Comparison of ENCODE assay signal across 1 cellular context in the genomic region with DNA sequence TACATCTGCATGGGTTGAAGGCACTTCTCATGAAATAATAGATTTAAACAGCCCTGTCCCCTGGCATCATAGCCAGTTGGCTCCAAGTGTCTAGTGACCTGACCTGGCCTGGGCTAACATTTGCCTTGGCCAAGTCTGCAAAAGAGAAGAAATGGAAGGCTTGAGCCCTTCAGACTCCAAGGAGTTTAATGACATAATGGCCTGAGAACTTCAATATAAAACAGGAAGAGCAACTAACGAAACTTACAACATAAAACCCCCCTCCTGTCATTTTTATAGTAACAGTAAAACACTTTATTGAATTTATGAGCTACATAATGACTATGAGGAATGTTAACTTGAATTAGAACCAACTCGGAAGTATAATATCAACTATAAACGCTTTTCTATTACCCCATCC.
TF ChIP-seq lines count a peak whose summit lies in the region.

No MANE protein-coding gene starts in this region.

TF ChIP-seq in HEK293, 187 proteins besides CTCF, POLR2A, EP300 and RAD21 (continued from another document and continues in another):
- TF ChIP-seq OVOL3 (tag by site-specific recombination; IDR thresholded peaks at IDR 0.05) (0 out of 2 replicates have a peak, but pooled peaks have one; percentile 38), ZNF24 (tag by site-specific recombination; IDR thresholded peaks at IDR 0.05) (peak; percentile 69), ZNF596 (tag by site-specific recombination; IDR thresholded peaks at IDR 0.05) (0 out of 2 replicates have a peak, but pooled peaks have one; percentile 14), ZNF521 (tag by site-specific recombination; IDR thresholded peaks at IDR 0.05) (no peak), ZNF747 (tag by site-specific recombination; IDR thresholded peaks at IDR 0.05) (no peak), ZNF23 (tag by site-specific recombination; IDR thresholded peaks at IDR 0.05; ENCODE audit: borderline replicate concordance) (no peak), RBAK (tag by site-specific recombination; IDR thresholded peaks at IDR 0.05) (no peak), HOXC10 (CRISPR knock-in tag; IDR thresholded peaks at IDR 0.05) (no peak), BCL11A (tag by site-specific recombination; IDR thresholded peaks at IDR 0.05; ENCODE audit: low read depth) (peak; percentile 86), ZNF768 (tag by site-specific recombination; IDR thresholded peaks at IDR 0.05) (no peak), ZNF555 (tag by site-specific recombination; conservative IDR thresholded peaks at IDR 0.05) (no peak), MYNN (tag by site-specific recombination; IDR thresholded peaks at IDR 0.05; ENCODE audit: borderline replicate concordance) (0 out of 2 replicates have a peak, but pooled peaks have one; percentile 45), ZNF211 (tag by site-specific recombination; IDR thresholded peaks at IDR 0.05; ENCODE audit: low read depth) (no peak), ZXDB (tag by site-specific recombination; IDR thresholded peaks at IDR 0.05) (peak; percentile 23), ZNF776 (tag by site-specific recombination; IDR thresholded peaks at IDR 0.05; ENCODE audit: borderline replicate concordance) (no peak), ZNF350 (tag by site-specific recombination; IDR thresholded peaks at IDR 0.05) (no peak), ZNF549 (tag by site-specific recombination; IDR thresholded peaks at IDR 0.05) (no peak), SCRT1 (tag by site-specific recombination; IDR thresholded peaks at IDR 0.05; ENCODE audit: borderline replicate concordance) (no peak), ZBTB1 (tag by site-specific recombination; IDR thresholded peaks at IDR 0.05) (no peak), ZNF10 (tag by site-specific recombination; IDR thresholded peaks at IDR 0.05) (peak; percentile 49; the same call in 1 of the 2 replicates), ZBTB8A (tag by site-specific recombination; IDR thresholded peaks at IDR 0.05) (peak; percentile 61), ZNF530 (tag by site-specific recombination; IDR thresholded peaks at IDR 0.05; ENCODE audit: low read depth) (no peak), ZFHX2 (tag by site-specific recombination; conservative IDR thresholded peaks at IDR 0.05) (no peak), ZFP37 (tag by site-specific recombination; IDR thresholded peaks at IDR 0.05) (no peak), GLI2 (tag by site-specific recombination; IDR thresholded peaks at IDR 0.05; ENCODE audit: borderline replicate concordance, low read depth) (peak; percentile 77; the same call in 1 of the 2 replicates), PRDM1 (tag by site-specific recombination; IDR thresholded peaks at IDR 0.05) (no peak), ZNF248 (tag by site-specific recombination; IDR thresholded peaks at IDR 0.05) (no peak), BCL11B (tag by site-specific recombination; IDR thresholded peaks at IDR 0.05; ENCODE audit: low read depth) (no peak), ZNF37A (tag by site-specific recombination; IDR thresholded peaks at IDR 0.05) (no peak), KLF9 (tag by site-specific recombination; IDR thresholded peaks at IDR 0.05; ENCODE audit: low read depth) (no peak), OSR2 (tag by site-specific recombination; IDR thresholded peaks at IDR 0.05) (peak; percentile 74), ZSCAN23 (tag by site-specific recombination; IDR thresholded peaks at IDR 0.05) (no peak), KLF10 (tag by site-specific recombination; IDR thresholded peaks at IDR 0.05) (0 out of 2 replicates have a peak, but pooled peaks have one; percentile 53), ZNF416 (tag by site-specific recombination; IDR thresholded peaks at IDR 0.05) (no peak), ZNF266 (tag by site-specific recombination; IDR thresholded peaks at IDR 0.05; ENCODE audit: low read depth) (no peak), ZNF664 (tag by site-specific recombination; IDR thresholded peaks at IDR 0.05) (peak; percentile 67), ZNF394 (tag by site-specific recombination; IDR thresholded peaks at IDR 0.05; ENCODE audit: borderline replicate concordance) (0 out of 2 replicates have a peak, but pooled peaks have one; percentile 14)
- TF ChIP-seq, protein P1, sequence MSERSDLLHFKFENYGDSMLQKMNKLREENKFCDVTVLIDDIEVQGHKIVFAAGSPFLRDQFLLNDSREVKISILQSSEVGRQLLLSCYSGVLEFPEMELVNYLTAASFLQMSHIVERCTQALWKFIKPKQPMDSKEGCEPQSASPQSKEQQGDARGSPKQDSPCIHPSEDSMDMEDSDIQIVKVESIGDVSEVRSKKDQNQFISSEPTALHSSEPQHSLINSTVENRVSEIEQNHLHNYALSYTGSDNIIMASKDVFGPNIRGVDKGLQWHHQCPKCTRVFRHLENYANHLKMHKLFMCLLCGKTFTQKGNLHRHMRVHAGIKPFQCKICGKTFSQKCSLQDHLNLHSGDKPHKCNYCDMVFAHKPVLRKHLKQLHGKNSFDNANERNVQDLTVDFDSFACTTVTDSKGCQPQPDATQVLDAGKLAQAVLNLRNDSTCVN (tag by site-specific recombination; optimal IDR thresholded peaks at IDR 0.05), result no peak
- TF ChIP-seq, protein P2, sequence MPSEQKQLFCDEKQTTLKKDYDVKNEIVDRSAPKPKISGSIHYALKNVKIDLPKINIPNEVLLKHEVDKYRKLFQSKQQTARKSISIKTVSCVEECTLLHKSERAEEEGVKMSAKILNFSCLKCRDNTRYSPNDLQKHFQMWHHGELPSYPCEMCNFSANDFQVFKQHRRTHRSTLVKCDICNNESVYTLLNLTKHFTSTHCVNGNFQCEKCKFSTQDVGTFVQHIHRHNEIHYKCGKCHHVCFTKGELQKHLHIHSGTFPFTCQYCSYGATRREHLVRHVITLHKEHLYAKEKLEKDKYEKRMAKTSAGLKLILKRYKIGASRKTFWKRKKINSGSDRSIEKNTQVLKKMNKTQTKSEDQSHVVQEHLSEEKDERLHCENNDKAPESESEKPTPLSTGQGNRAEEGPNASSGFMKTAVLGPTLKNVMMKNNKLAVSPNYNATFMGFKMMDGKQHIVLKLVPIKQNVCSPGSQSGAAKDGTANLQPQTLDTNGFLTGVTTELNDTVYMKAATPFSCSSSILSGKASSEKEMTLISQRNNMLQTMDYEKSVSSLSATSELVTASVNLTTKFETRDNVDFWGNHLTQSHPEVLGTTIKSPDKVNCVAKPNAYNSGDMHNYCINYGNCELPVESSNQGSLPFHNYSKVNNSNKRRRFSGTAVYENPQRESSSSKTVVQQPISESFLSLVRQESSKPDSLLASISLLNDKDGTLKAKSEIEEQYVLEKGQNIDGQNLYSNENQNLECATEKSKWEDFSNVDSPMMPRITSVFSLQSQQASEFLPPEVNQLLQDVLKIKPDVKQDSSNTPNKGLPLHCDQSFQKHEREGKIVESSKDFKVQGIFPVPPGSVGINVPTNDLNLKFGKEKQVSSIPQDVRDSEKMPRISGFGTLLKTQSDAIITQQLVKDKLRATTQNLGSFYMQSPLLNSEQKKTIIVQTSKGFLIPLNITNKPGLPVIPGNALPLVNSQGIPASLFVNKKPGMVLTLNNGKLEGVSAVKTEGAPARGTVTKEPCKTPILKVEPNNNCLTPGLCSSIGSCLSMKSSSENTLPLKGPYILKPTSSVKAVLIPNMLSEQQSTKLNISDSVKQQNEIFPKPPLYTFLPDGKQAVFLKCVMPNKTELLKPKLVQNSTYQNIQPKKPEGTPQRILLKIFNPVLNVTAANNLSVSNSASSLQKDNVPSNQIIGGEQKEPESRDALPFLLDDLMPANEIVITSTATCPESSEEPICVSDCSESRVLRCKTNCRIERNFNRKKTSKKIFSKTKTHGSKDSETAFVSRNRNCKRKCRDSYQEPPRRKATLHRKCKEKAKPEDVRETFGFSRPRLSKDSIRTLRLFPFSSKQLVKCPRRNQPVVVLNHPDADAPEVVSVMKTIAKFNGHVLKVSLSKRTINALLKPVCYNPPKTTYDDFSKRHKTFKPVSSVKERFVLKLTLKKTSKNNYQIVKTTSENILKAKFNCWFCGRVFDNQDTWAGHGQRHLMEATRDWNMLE (tag by site-specific recombination; conservative IDR thresholded peaks at IDR 0.05; ENCODE audit: low read depth), result no peak
- TF ChIP-seq, protein P3, sequence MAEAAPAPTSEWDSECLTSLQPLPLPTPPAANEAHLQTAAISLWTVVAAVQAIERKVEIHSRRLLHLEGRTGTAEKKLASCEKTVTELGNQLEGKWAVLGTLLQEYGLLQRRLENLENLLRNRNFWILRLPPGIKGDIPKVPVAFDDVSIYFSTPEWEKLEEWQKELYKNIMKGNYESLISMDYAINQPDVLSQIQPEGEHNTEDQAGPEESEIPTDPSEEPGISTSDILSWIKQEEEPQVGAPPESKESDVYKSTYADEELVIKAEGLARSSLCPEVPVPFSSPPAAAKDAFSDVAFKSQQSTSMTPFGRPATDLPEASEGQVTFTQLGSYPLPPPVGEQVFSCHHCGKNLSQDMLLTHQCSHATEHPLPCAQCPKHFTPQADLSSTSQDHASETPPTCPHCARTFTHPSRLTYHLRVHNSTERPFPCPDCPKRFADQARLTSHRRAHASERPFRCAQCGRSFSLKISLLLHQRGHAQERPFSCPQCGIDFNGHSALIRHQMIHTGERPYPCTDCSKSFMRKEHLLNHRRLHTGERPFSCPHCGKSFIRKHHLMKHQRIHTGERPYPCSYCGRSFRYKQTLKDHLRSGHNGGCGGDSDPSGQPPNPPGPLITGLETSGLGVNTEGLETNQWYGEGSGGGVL (tag by site-specific recombination; IDR thresholded peaks at IDR 0.05), result peak; percentile 73
- TF ChIP-seq, protein P4, sequence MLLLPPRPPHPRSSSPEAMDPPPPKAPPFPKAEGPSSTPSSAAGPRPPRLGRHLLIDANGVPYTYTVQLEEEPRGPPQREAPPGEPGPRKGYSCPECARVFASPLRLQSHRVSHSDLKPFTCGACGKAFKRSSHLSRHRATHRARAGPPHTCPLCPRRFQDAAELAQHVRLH (tag by site-specific recombination; IDR thresholded peaks at IDR 0.05), result peak; percentile 80
- TF ChIP-seq, protein P5, sequence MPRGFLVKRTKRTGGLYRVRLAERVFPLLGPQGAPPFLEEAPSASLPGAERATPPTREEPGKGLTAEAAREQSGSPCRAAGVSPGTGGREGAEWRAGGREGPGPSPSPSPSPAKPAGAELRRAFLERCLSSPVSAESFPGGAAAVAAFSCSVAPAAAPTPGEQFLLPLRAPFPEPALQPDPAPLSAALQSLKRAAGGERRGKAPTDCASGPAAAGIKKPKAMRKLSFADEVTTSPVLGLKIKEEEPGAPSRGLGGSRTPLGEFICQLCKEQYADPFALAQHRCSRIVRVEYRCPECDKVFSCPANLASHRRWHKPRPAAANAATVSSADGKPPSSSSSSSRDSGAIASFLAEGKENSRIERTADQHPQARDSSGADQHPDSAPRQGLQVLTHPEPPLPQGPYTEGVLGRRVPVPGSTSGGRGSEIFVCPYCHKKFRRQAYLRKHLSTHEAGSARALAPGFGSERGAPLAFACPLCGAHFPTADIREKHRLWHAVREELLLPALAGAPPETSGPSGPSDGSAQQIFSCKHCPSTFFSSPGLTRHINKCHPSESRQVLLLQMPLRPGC (tag by site-specific recombination; IDR thresholded peaks at IDR 0.05), result 0 out of 2 replicates have a peak, but pooled peaks have one; percentile 15
- TF ChIP-seq, protein P6, sequence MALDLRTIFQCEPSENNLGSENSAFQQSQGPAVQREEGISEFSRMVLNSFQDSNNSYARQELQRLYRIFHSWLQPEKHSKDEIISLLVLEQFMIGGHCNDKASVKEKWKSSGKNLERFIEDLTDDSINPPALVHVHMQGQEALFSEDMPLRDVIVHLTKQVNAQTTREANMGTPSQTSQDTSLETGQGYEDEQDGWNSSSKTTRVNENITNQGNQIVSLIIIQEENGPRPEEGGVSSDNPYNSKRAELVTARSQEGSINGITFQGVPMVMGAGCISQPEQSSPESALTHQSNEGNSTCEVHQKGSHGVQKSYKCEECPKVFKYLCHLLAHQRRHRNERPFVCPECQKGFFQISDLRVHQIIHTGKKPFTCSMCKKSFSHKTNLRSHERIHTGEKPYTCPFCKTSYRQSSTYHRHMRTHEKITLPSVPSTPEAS (tag by site-specific recombination; IDR thresholded peaks at IDR 0.05), result no peak
- TF ChIP-seq, protein P7, sequence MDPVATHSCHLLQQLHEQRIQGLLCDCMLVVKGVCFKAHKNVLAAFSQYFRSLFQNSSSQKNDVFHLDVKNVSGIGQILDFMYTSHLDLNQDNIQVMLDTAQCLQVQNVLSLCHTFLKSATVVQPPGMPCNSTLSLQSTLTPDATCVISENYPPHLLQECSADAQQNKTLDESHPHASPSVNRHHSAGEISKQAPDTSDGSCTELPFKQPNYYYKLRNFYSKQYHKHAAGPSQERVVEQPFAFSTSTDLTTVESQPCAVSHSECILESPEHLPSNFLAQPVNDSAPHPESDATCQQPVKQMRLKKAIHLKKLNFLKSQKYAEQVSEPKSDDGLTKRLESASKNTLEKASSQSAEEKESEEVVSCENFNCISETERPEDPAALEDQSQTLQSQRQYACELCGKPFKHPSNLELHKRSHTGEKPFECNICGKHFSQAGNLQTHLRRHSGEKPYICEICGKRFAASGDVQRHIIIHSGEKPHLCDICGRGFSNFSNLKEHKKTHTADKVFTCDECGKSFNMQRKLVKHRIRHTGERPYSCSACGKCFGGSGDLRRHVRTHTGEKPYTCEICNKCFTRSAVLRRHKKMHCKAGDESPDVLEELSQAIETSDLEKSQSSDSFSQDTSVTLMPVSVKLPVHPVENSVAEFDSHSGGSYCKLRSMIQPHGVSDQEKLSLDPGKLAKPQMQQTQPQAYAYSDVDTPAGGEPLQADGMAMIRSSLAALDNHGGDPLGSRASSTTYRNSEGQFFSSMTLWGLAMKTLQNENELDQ (tag by site-specific recombination; IDR thresholded peaks at IDR 0.05; ENCODE audit: low read depth), result no peak
- TF ChIP-seq, protein P8, sequence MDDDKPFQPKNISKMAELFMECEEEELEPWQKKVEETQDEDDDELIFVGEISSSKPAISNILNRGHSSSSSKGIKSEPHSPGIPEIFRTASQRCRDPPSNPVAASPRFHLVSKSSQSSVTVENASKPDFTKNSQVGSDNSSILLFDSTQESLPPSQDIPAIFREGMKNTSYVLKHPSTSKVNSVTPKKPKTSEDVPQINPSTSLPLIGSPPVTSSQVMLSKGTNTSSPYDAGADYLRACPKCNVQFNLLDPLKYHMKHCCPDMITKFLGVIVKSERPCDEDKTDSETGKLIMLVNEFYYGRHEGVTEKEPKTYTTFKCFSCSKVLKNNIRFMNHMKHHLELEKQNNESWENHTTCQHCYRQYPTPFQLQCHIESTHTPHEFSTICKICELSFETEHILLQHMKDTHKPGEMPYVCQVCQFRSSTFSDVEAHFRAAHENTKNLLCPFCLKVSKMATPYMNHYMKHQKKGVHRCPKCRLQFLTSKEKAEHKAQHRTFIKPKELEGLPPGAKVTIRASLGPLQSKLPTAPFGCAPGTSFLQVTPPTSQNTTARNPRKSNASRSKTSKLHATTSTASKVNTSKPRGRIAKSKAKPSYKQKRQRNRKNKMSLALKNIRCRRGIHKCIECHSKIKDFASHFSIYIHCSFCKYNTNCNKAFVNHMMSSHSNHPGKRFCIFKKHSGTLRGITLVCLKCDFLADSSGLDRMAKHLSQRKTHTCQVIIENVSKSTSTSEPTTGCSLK (tag by site-specific recombination; IDR thresholded peaks at IDR 0.05), result no peak
- TF ChIP-seq, protein P9, sequence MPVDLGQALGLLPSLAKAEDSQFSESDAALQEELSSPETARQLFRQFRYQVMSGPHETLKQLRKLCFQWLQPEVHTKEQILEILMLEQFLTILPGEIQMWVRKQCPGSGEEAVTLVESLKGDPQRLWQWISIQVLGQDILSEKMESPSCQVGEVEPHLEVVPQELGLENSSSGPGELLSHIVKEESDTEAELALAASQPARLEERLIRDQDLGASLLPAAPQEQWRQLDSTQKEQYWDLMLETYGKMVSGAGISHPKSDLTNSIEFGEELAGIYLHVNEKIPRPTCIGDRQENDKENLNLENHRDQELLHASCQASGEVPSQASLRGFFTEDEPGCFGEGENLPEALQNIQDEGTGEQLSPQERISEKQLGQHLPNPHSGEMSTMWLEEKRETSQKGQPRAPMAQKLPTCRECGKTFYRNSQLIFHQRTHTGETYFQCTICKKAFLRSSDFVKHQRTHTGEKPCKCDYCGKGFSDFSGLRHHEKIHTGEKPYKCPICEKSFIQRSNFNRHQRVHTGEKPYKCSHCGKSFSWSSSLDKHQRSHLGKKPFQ (tag by site-specific recombination; IDR thresholded peaks at IDR 0.05), result peak; percentile 27; the same call in 1 of the 2 replicates
